ENCODE assay signal across 8 cellular contexts in genomic region chr5:1599005-1599722, GRCh38.
DNase-seq lines count a peak whose midpoint lies in the region; ATAC-seq, FAIRE-seq and TF ChIP-seq lines count a peak whose summit lies in the region.
"Not testable (repeated sequence)": the region's sequence is repeated elsewhere in the genome, so short reads cannot be mapped to it uniquely, and the experiment has no call there.

No MANE protein-coding gene starts in this region.

- H3K27me3 ChIP-seq in BE2C; OCI-LY3 (ENCODE audit: low read depth, low read length); endothelial cell of umbilical vein (ENCODE audit: control insufficient read depth in 2 of 2, insufficient read depth in 2 of 2, low read length in 2 of 2); small intestine (ENCODE audit: control insufficient read depth in 2 of 2, insufficient read depth in 2 of 2, low read length in 2 of 2): not testable (repeated sequence)

- H3K4me2 ChIP-seq in OCI-LY3 (ENCODE audit: low read length), result peak overlapping the region; percentile 30; the same call in 1 of the 2 replicates
- not testable (repeated sequence) for H3K4me2 ChIP-seq in endothelial cell of umbilical vein (ENCODE audit: insufficient read depth, low read length)

- not testable (repeated sequence) for H3K9me3 Mint-ChIP-seq in activated T-cell treated with anti-CD3 and anti-CD28 coated beads, Interleukin-2, amount 50 U/mL, for 72 hours

- not testable (repeated sequence) for H3K36me3 ChIP-seq in BE2C; OCI-LY3 (replicated peaks; ENCODE audit: low read depth, low read length); endothelial cell of umbilical vein (ENCODE audit: control insufficient read depth in 2 of 2, extremely low read depth in 1 of 2, insufficient read depth in 2 of 2, low read length in 2 of 2); small intestine (ENCODE audit: control insufficient read depth in 2 of 2, insufficient read depth in 2 of 2, low read length in 2 of 2)

- FAIRE-seq in endothelial cell of umbilical vein (lab: Jason Lieb, UNC), result peak; percentile 83
- not testable (repeated sequence) for FAIRE-seq in small intestine (lab: Jason Lieb, UNC)

- not testable (repeated sequence) for H3K9me1 ChIP-seq in endothelial cell of umbilical vein (replicated peaks; ENCODE audit: control insufficient read depth, extremely low read depth, insufficient read depth, low read length)

- H3K79me2 ChIP-seq in OCI-LY3 (ENCODE audit: low read length); endothelial cell of umbilical vein (ENCODE audit: control insufficient read depth, insufficient read depth, low read length): not testable (repeated sequence)

- H3K27ac Mint-ChIP-seq in activated T-cell treated with anti-CD3 and anti-CD28 coated beads, Interleukin-2, amount 50 U/mL, for 72 hours, result not testable (repeated sequence)

- CTCF ChIA-PET in endothelial cell of umbilical vein (lab: Charles Lee), result not testable (repeated sequence)

- H3K9me3 ChIP-seq in BE2C; OCI-LY3 (ENCODE audit: insufficient read depth, low read length); endothelial cell of umbilical vein (replicated peaks; ENCODE audit: control insufficient read depth, insufficient read depth, low read length); small intestine (ENCODE audit: control insufficient read depth, low read depth): not testable (repeated sequence)

- WGBS in small intestine, 3 donors, result 55 to 67% (median 59%) methylated on average over 5 of the region's 5 CpGs

- POLR2A ChIA-PET in endothelial cell of umbilical vein (lab: Charles Lee), result not testable (repeated sequence)

- dilution Hi-C loops in endothelial cell of umbilical vein (cut with MboI; ENCODE audit: extremely low pct_ligation_motif_present, low sequenced_read_pairs), result not testable (repeated sequence)

- H3K4me1 Mint-ChIP-seq in activated T-cell treated with anti-CD3 and anti-CD28 coated beads, Interleukin-2, amount 50 U/mL, for 72 hours (ENCODE audit: low read depth), result peaks cover 21% of the 10 kb centered on the region

- DNase-seq in BE2C; activated T-cell treated with anti-CD3 and anti-CD28 coated beads, Interleukin-2, amount 50 U/mL, for 72 hours: not testable (repeated sequence)
- DNase-seq in HT-29 (ENCODE audit: low spot score), result peak; percentile 69
- peak; percentile 40 for DNase-seq in endothelial cell of umbilical vein (ENCODE audit: low read depth, low spot score)
- DNase-seq in left kidney (ENCODE audit: low read depth, low spot score), result peak; percentile 68
- peak; percentile 42 for DNase-seq in small intestine

- not testable (repeated sequence) for H3K4me3 ChIP-seq in BE2C (ENCODE audit: low read depth, low read length); OCI-LY3 (ENCODE audit: low read length); endothelial cell of umbilical vein (replicated peaks in 1 of 3; ENCODE audit: insufficient read depth in 1 of 3, low read depth in 1 of 3, low read length in 3 of 3); small intestine (ENCODE audit: low read depth in 1 of 2, low read length in 2 of 2)

- intact Hi-C loops in endothelial cell of umbilical vein (cut with micrococcal nuclease), result not testable (repeated sequence)

- H3K36me3 Mint-ChIP-seq in activated T-cell treated with anti-CD3 and anti-CD28 coated beads, Interleukin-2, amount 50 U/mL, for 72 hours (ENCODE audit: insufficient read depth in 2 of 2), result not testable (repeated sequence)

- peak; percentile 40 for TF ChIP-seq CTCF in BE2C (IDR thresholded peaks at IDR 0.05; ENCODE audit: low read depth, low read length)
- TF ChIP-seq CTCF in GM12873 (IDR thresholded peaks at IDR 0.05; ENCODE audit: insufficient read depth, low read depth, low read length, missing control alignments), result peak; percentile 54
- peak; percentile 30; the same call in 1 of the 2 replicates for TF ChIP-seq CTCF in OCI-LY3 (IDR thresholded peaks at IDR 0.05; ENCODE audit: low read depth, low read length)
- peak in 1 of 2 donors; percentile 25 for TF ChIP-seq CTCF in endothelial cell of umbilical vein (IDR thresholded peaks at IDR 0.05; ENCODE audit: extremely low read depth in 1 of 2, insufficient read depth in 1 of 2, low read depth in 1 of 2, low read length in 2 of 2)

- not testable (repeated sequence) for H3K4me3 Mint-ChIP-seq in activated T-cell treated with anti-CD3 and anti-CD28 coated beads, Interleukin-2, amount 50 U/mL, for 72 hours

- not testable (repeated sequence) for H3K27me3 Mint-ChIP-seq in activated T-cell treated with anti-CD3 and anti-CD28 coated beads, Interleukin-2, amount 50 U/mL, for 72 hours (ENCODE audit: low read depth)

- H3K4me1 ChIP-seq in BE2C; endothelial cell of umbilical vein (ENCODE audit: control insufficient read depth, extremely low read depth, insufficient read depth, low read length); small intestine (ENCODE audit: control insufficient read depth in 2 of 2, insufficient read depth in 1 of 2, low read depth in 1 of 2, low read length in 1 of 2): not testable (repeated sequence)
- peaks cover 16% of the 10 kb centered on the region for H3K4me1 ChIP-seq in OCI-LY3 (ENCODE audit: low read length)

- H3K9ac ChIP-seq in OCI-LY3 (ENCODE audit: low read length); endothelial cell of umbilical vein (replicated peaks; ENCODE audit: extremely low read depth, insufficient read depth, low read length): not testable (repeated sequence)

- H2AFZ ChIP-seq in OCI-LY3 (ENCODE audit: low read depth, low read length); endothelial cell of umbilical vein (ENCODE audit: low read depth, low read length): not testable (repeated sequence)

- not testable (repeated sequence) for H4K20me1 ChIP-seq in OCI-LY3 (ENCODE audit: insufficient read depth, low read length); endothelial cell of umbilical vein (replicated peaks; ENCODE audit: control insufficient read depth, extremely low read depth, insufficient read depth, low read length)

- peak overlapping the region; percentile 40 for H3K27ac ChIP-seq in OCI-LY3 (ENCODE audit: low read length)
- not testable (repeated sequence) for H3K27ac ChIP-seq in endothelial cell of umbilical vein (ENCODE audit: insufficient read depth, low read depth, low read length); small intestine (ENCODE audit: low read depth in 1 of 2, low read length in 1 of 2)

- peak; percentile 47 to 64 for ATAC-seq in activated T-cell treated with anti-CD3 and anti-CD28 coated beads, Interleukin-2, amount 50 U/mL, for 72 hours (replicated peaks in 1 of 2)

- not testable (repeated sequence) for TF ChIP-seq POLR2A in endothelial cell of umbilical vein (IDR thresholded peaks at IDR 0.05; ENCODE audit: low read depth, low read length)

- BruUV-seq in endothelial cell of umbilical vein (replicated peaks; lab: Mats Ljungman, UMichigan), result not testable (repeated sequence)
